ENCODE assay signal across 39 cellular contexts in genomic region chr1:28002600-28002999, GRCh38.
"Had no signal": no experiment of that assay in that cellular context is flagged by ENCODE, and none has a peak within 500 bp of the region (broad histone marks: within the 10 kb centered on the region; RNA-seq: fewer than 3 reads in every experiment).

No MANE protein-coding gene starts in this region.

- H3K4me3 Mint-ChIP-seq: activated naive CD4-positive, alpha-beta T cell treated with anti-CD3 and anti-CD28 coated beads for 36 hours; activated naive CD4-positive, alpha-beta T cell treated with anti-CD3 and anti-CD28 coated beads, Interleukin-2, amount 10 ng/mL, durations not matched to agents 7 days and 5 days; activated naive CD4-positive, alpha-beta T cell treated with anti-CD3 and anti-CD28 coated beads, Interleukin-2, amount 50 U/mL, for 24 hours; activated naive CD8-positive, alpha-beta T cell; activated naive CD8-positive, alpha-beta T cell treated with anti-CD3 and anti-CD28 coated beads for 36 hours; activated naive CD8-positive, alpha-beta T cell treated with anti-CD3 and anti-CD28 coated beads, Interleukin-2, amount 10 ng/mL, durations not matched to agents 7 days and 5 days; activated naive CD8-positive, alpha-beta T cell treated with anti-CD3 and anti-CD28 coated beads, Interleukin-2, amount 50 U/mL, for 24 hours; activated T-cell treated with anti-CD3 and anti-CD28 coated beads, Interleukin-2, amount 50 U/mL, for 24 hours; activated T-cell treated with anti-CD3 and anti-CD28 coated beads, Interleukin-2, amount 50 U/mL, for 4 hours; activated T-cell treated with anti-CD3 and anti-CD28 coated beads, Interleukin-2, amount 50 U/mL, for 72 hours; activated T-helper 1 cell treated with anti-CD3 and anti-CD28 coated beads, Interleukin-12 subunit alpha, Interleukin-12 subunit beta, Interleukin-2, Interleukin-4 antibody, amounts not matched to agents 30 ng/mL and 10 ng/mL and 1 ng/mL, durations not matched to agents 14 hours and 24 hours and 36 hours; activated T-helper 17 cell treated with anti-CD3 and anti-CD28 coated beads, Interleukin-2, amount 50 U/mL, for 72 hours; brain; central memory CD8-positive, alpha-beta T cell had no signal

- H3K9me3 ChIP-seq: adrenal gland, ascending aorta, body of pancreas, breast epithelium had no signal

- H3K4me1 ChIP-seq: ascending aorta, body of pancreas, breast epithelium had no signal

- H3K36me3 ChIP-seq: breast epithelium had no signal

- DNase-seq: activated effector memory CD4-positive, alpha-beta T cell treated with anti-CD3 and anti-CD28 coated beads, Interleukin-2, amount 50 U/mL, for 16 hours; activated effector memory CD4-positive, alpha-beta T cell treated with Interleukin-2 at 50 U/mL for 16 hours; activated gamma-delta T cell; activated gamma-delta T cell treated with Interleukin-2 at 50 U/mL for 16 hours; activated naive CD4-positive, alpha-beta T cell; activated naive CD4-positive, alpha-beta T cell treated with anti-CD3 and anti-CD28 coated beads for 36 hours; activated naive CD4-positive, alpha-beta T cell treated with anti-CD3 and anti-CD28 coated beads, Interleukin-2, amount 10 ng/mL, durations not matched to agents 7 days and 5 days; activated naive CD4-positive, alpha-beta T cell treated with anti-CD3 and anti-CD28 coated beads, Interleukin-2, amount 50 U/mL, for 16 hours; activated naive CD4-positive, alpha-beta T cell treated with Interleukin-2 at 50 U/mL for 16 hours; activated naive CD8-positive, alpha-beta T cell treated with anti-CD3 and anti-CD28 coated beads for 36 hours; activated naive CD8-positive, alpha-beta T cell treated with anti-CD3 and anti-CD28 coated beads, Interleukin-2, amount 10 ng/mL, durations not matched to agents 7 days and 5 days; activated naive CD8-positive, alpha-beta T cell treated with anti-CD3 and anti-CD28 coated beads, Interleukin-2, amount 50 U/mL, for 24 hours; activated T-cell treated with anti-CD3 and anti-CD28 coated beads, Interleukin-2, amount 50 U/mL, for 24 hours; activated T-cell treated with anti-CD3 and anti-CD28 coated beads, Interleukin-2, amount 50 U/mL, for 4 hours; activated T-cell treated with anti-CD3 and anti-CD28 coated beads, Interleukin-2, amount 50 U/mL, for 48 hours; activated T-cell treated with anti-CD3 and anti-CD28 coated beads, Interleukin-2, amount 50 U/mL, for 72 hours; adrenal gland; amniotic stem cell; amygdala; anterior cingulate cortex; aorta; body of pancreas; brain microvascular endothelial cell; caudate nucleus; central memory CD4-positive, alpha-beta T cell; cerebellar nuclear complex had no signal

- H3K4me3 ChIP-seq: adrenal gland, ascending aorta, body of pancreas, breast epithelium, cardiac muscle cell had no signal

- H3K27me3 ChIP-seq: adrenal gland, ascending aorta, body of pancreas, brain microvascular endothelial cell, breast epithelium, cardiac muscle cell had no signal

- H3K4me1 Mint-ChIP-seq: activated naive CD4-positive, alpha-beta T cell treated with anti-CD3 and anti-CD28 coated beads, Interleukin-2, amount 10 ng/mL, durations not matched to agents 7 days and 5 days; activated naive CD4-positive, alpha-beta T cell treated with anti-CD3 and anti-CD28 coated beads, Interleukin-2, amount 50 U/mL, for 24 hours; activated naive CD8-positive, alpha-beta T cell treated with anti-CD3 and anti-CD28 coated beads for 36 hours; activated naive CD8-positive, alpha-beta T cell treated with anti-CD3 and anti-CD28 coated beads, Interleukin-2, amount 10 ng/mL, durations not matched to agents 7 days and 5 days; activated naive CD8-positive, alpha-beta T cell treated with anti-CD3 and anti-CD28 coated beads, Interleukin-2, amount 50 U/mL, for 24 hours; activated T-helper 17 cell treated with anti-CD3 and anti-CD28 coated beads, Interleukin-2, amount 50 U/mL, for 72 hours; brain; central memory CD8-positive, alpha-beta T cell had no signal

- H3K9me3 Mint-ChIP-seq: activated naive CD4-positive, alpha-beta T cell treated with anti-CD3 and anti-CD28 coated beads for 36 hours; activated naive CD4-positive, alpha-beta T cell treated with anti-CD3 and anti-CD28 coated beads, Interleukin-2, amount 10 ng/mL, durations not matched to agents 7 days and 5 days; activated naive CD4-positive, alpha-beta T cell treated with anti-CD3 and anti-CD28 coated beads, Interleukin-2, amount 50 U/mL, for 24 hours; activated naive CD4-positive, alpha-beta T cell treated with anti-CD3 and anti-CD28 coated beads, Interleukin-2, amount 50 U/mL, for 72 hours; activated naive CD8-positive, alpha-beta T cell treated with anti-CD3 and anti-CD28 coated beads for 36 hours; activated naive CD8-positive, alpha-beta T cell treated with anti-CD3 and anti-CD28 coated beads, Interleukin-2, amount 10 ng/mL, durations not matched to agents 7 days and 5 days; activated naive CD8-positive, alpha-beta T cell treated with anti-CD3 and anti-CD28 coated beads, Interleukin-2, amount 50 U/mL, for 24 hours; activated T-cell treated with anti-CD3 and anti-CD28 coated beads, Interleukin-2, amount 50 U/mL, for 24 hours; activated T-cell treated with anti-CD3 and anti-CD28 coated beads, Interleukin-2, amount 50 U/mL, for 4 hours; activated T-cell treated with anti-CD3 and anti-CD28 coated beads, Interleukin-2, amount 50 U/mL, for 72 hours; activated T-helper 1 cell treated with anti-CD3 and anti-CD28 coated beads, Interleukin-12 subunit alpha, Interleukin-12 subunit beta, Interleukin-2, Interleukin-4 antibody, amounts not matched to agents 30 ng/mL and 10 ng/mL and 1 ng/mL, durations not matched to agents 14 hours and 24 hours and 36 hours; activated T-helper 17 cell treated with anti-CD3 and anti-CD28 coated beads, Interleukin-2, amount 50 U/mL, for 72 hours; activated T-helper 2 cell treated with anti-CD3 and anti-CD28 coated beads, Interferon-gamma antibody, Interleukin-2, Interleukin-4, amounts not matched to agents 10 μg/mL and 5 μg/mL and 100 μg/mL, durations not matched to agents 14 hours and 24 hours and 36 hours; brain; central memory CD8-positive, alpha-beta T cell had no signal

- FAIRE-seq: astrocyte, bronchial epithelial cell had no signal

- H3K27ac Mint-ChIP-seq: activated naive CD4-positive, alpha-beta T cell treated with anti-CD3 and anti-CD28 coated beads for 36 hours; activated naive CD4-positive, alpha-beta T cell treated with anti-CD3 and anti-CD28 coated beads, Interleukin-2, amount 10 ng/mL, durations not matched to agents 7 days and 5 days; activated naive CD8-positive, alpha-beta T cell; activated naive CD8-positive, alpha-beta T cell treated with anti-CD3 and anti-CD28 coated beads for 36 hours; activated naive CD8-positive, alpha-beta T cell treated with anti-CD3 and anti-CD28 coated beads, Interleukin-2, amount 50 U/mL, for 24 hours; activated T-cell treated with anti-CD3 and anti-CD28 coated beads, Interleukin-2, amount 50 U/mL, for 24 hours; activated T-cell treated with anti-CD3 and anti-CD28 coated beads, Interleukin-2, amount 50 U/mL, for 72 hours; activated T-helper 1 cell treated with anti-CD3 and anti-CD28 coated beads, Interleukin-12 subunit alpha, Interleukin-12 subunit beta, Interleukin-2, Interleukin-4 antibody, amounts not matched to agents 30 ng/mL and 10 ng/mL and 1 ng/mL, durations not matched to agents 14 hours and 24 hours and 36 hours; activated T-helper 17 cell treated with anti-CD3 and anti-CD28 coated beads, Interleukin-2, amount 50 U/mL, for 72 hours; activated T-helper 2 cell treated with anti-CD3 and anti-CD28 coated beads, Interferon-gamma antibody, Interleukin-2, Interleukin-4, amounts not matched to agents 10 μg/mL and 5 μg/mL and 100 μg/mL, durations not matched to agents 14 hours and 24 hours and 36 hours; brain had no signal

- ATAC-seq: activated naive CD4-positive, alpha-beta T cell treated with anti-CD3 and anti-CD28 coated beads, Interleukin-2, amount 50 U/mL, for 72 hours; activated naive CD8-positive, alpha-beta T cell treated with anti-CD3 and anti-CD28 coated beads, Interleukin-2, amount 50 U/mL, for 24 hours; activated T-cell treated with anti-CD3 and anti-CD28 coated beads, Interleukin-2, amount 50 U/mL, for 4 hours; activated T-cell treated with anti-CD3 and anti-CD28 coated beads, Interleukin-2, amount 50 U/mL, for 72 hours; activated T-helper 17 cell treated with anti-CD3 and anti-CD28 coated beads, Interleukin-2, amount 50 U/mL, for 72 hours; body of pancreas had no signal

- H3K27ac ChIP-seq: adrenal gland, ascending aorta, body of pancreas, brain microvascular endothelial cell, breast epithelium, cardiac muscle cell had no signal

- H3K27me3 Mint-ChIP-seq: activated naive CD4-positive, alpha-beta T cell treated with anti-CD3 and anti-CD28 coated beads, Interleukin-2, amount 10 ng/mL, durations not matched to agents 7 days and 5 days; activated naive CD4-positive, alpha-beta T cell treated with anti-CD3 and anti-CD28 coated beads, Interleukin-2, amount 50 U/mL, for 24 hours; activated naive CD8-positive, alpha-beta T cell; activated naive CD8-positive, alpha-beta T cell treated with anti-CD3 and anti-CD28 coated beads for 36 hours; activated naive CD8-positive, alpha-beta T cell treated with anti-CD3 and anti-CD28 coated beads, Interleukin-2, amount 10 ng/mL, durations not matched to agents 7 days and 5 days; activated naive CD8-positive, alpha-beta T cell treated with anti-CD3 and anti-CD28 coated beads, Interleukin-2, amount 50 U/mL, for 24 hours; activated T-cell treated with anti-CD3 and anti-CD28 coated beads, Interleukin-2, amount 50 U/mL, for 24 hours; activated T-helper 17 cell treated with anti-CD3 and anti-CD28 coated beads, Interleukin-2, amount 50 U/mL, for 72 hours; brain; central memory CD8-positive, alpha-beta T cell had no signal
